In genomic region chr1:61980561-61980960, GRCh38 we compare ENCODE assay signal across 15 cellular contexts.
A peak's percentile ranks its signal among the peaks of the same experiment; 100 is the strongest.
DNase-seq lines count a peak whose midpoint lies in the region; ATAC-seq, FAIRE-seq and TF ChIP-seq lines count a peak whose summit lies in the region.
"Had no signal": no experiment of that assay in that cellular context is flagged by ENCODE, and none has a peak within 500 bp of the region (broad histone marks: within the 10 kb centered on the region; RNA-seq: fewer than 3 reads in every experiment).

No MANE protein-coding gene starts in this region.

- H3K9me1 ChIP-seq in K562 (ENCODE audit: control insufficient read depth, insufficient read depth, low read length): no peaks in the 10 kb centered on the region

- H3K4me2 ChIP-seq in K562 (ENCODE audit: insufficient read depth, low read length): no peak overlapping the region
- H3K4me2 ChIP-seq: PC-9 had no signal

- TF ChIP-seq CTCF in K562 (IDR thresholded peaks at IDR 0.05 in 2 of 3, conservative IDR thresholded peaks at IDR 0.05 in 1 of 3; ENCODE audit: insufficient read depth in 2 of 3, low read depth in 1 of 3, low read length in 3 of 3): no peak

- TF ChIP-seq POLR2A in K562 (conservative IDR thresholded peaks at IDR 0.05) (no peak), erythroblast (IDR thresholded peaks at IDR 0.05; ENCODE audit: low read length) (no peak)

- H2AFZ ChIP-seq in K562 (ENCODE audit: low read depth, low read length): no peak overlapping the region
- H2AFZ ChIP-seq: PC-9 had no signal

- H3K4me3 Mint-ChIP-seq in stimulated activated naive CD8-positive, alpha-beta T cell treated with anti-CD3 and anti-CD28 coated beads, Interleukin-15, amount 100 ng/mL, for 72 hours: no peak overlapping the region
- H3K4me3 Mint-ChIP-seq: stimulated activated naive CD8-positive, alpha-beta T cell treated with anti-CD3 and anti-CD28 coated beads, Interleukin-15, Interleukin-2, amounts not matched to agents 100 ng/mL and 50 ng/mL, for 24 hours had no signal

- 8% methylated on average over 4 of the region's 4 CpGs for WGBS in K562 (ENCODE audit: insufficient coverage, low coverage, missing lambda C conversion rate)

- H3K27me3 ChIP-seq in K562 (ENCODE audit: control insufficient read depth in 2 of 2, insufficient read depth in 2 of 2, low read length in 2 of 2): peaks cover 0 to 4% of the 10 kb centered on the region in 2 experiments; a peak in 1 of 5 replicates

- no peak overlapping the region for H3K4me3 ChIP-seq in K562
- H3K4me3 ChIP-seq: PC-9 had no signal

- H3K27ac ChIP-seq in K562 (ENCODE audit: extremely low read depth, low read depth, low read length): no peak overlapping the region
- H3K27ac ChIP-seq: PC-9 had no signal

- intact Hi-C loops in K562 (cut with micrococcal nuclease): no loop called here

- no peaks in the 10 kb centered on the region for H3K4me1 ChIP-seq in K562 (replicated peaks in 1 of 2; ENCODE audit: control insufficient read depth in 2 of 2, insufficient read depth in 2 of 2, low read length in 2 of 2)

- no peaks in the 10 kb centered on the region for H4K20me1 ChIP-seq in K562 (replicated peaks; ENCODE audit: control insufficient read depth, insufficient read depth, low read length)

- H3K79me2 ChIP-seq in K562 (ENCODE audit: control insufficient read depth, insufficient read depth, low read length): no peaks in the 10 kb centered on the region

- no peaks in the 10 kb centered on the region for H3K36me3 ChIP-seq in K562 (ENCODE audit: control insufficient read depth, insufficient read depth, low read length)

- no peaks in the 10 kb centered on the region for H3K27me3 Mint-ChIP-seq in stimulated activated naive CD8-positive, alpha-beta T cell treated with anti-CD3 and anti-CD28 coated beads, Interleukin-15, amount 100 ng/mL, for 72 hours
- H3K27me3 Mint-ChIP-seq: stimulated activated naive CD8-positive, alpha-beta T cell treated with anti-CD3 and anti-CD28 coated beads, Interleukin-15, Interleukin-2, amounts not matched to agents 100 ng/mL and 50 ng/mL, for 24 hours had no signal

- H3K4me1 Mint-ChIP-seq in stimulated activated naive CD8-positive, alpha-beta T cell treated with anti-CD3 and anti-CD28 coated beads, Interleukin-15, amount 100 ng/mL, for 72 hours: peaks cover 23% of the 10 kb centered on the region

- FAIRE-seq in K562 (lab: Jason Lieb, UNC): no peak

- POLR2A ChIA-PET in K562 (lab: Yijun Ruan, JAX): no interaction called here

- CTCF ChIA-PET in K562 (lab: Yijun Ruan, JAX; ENCODE audit: low intra/inter-chr PET ratio): no interaction called here

- BruUV-seq in K562 (replicated peaks; lab: Mats Ljungman, UMichigan): no TSS peak

- H3K9me3 ChIP-seq in K562 (replicated peaks; ENCODE audit: control insufficient read depth, insufficient read depth, low read depth, low read length): no peaks in the 10 kb centered on the region

- H3K9me3 Mint-ChIP-seq in stimulated activated naive CD8-positive, alpha-beta T cell treated with anti-CD3 and anti-CD28 coated beads, Interleukin-15, amount 100 ng/mL, for 72 hours: no peaks in the 10 kb centered on the region
- H3K9me3 Mint-ChIP-seq: stimulated activated naive CD8-positive, alpha-beta T cell treated with anti-CD3 and anti-CD28 coated beads, Interleukin-15, Interleukin-2, amounts not matched to agents 100 ng/mL and 50 ng/mL, for 24 hours had no signal

- peak; percentile 78 for ATAC-seq in stimulated activated naive CD8-positive, alpha-beta T cell treated with anti-CD3 and anti-CD28 coated beads, Interleukin-15, Interleukin-2, amounts not matched to agents 100 U/mL and 50 U/mL, for 24 hours
- no peak for ATAC-seq in stimulated activated naive CD8-positive, alpha-beta T cell treated with anti-CD3 and anti-CD28 coated beads, Interleukin-15, amount 100 ng/mL, for 72 hours
- ATAC-seq in K562 (peak; percentile 66), HG02642 (IDR thresholded peaks at IDR 0.05; ENCODE audit: poor library complexity, unreplicated experiment) (no peak), GM21515 (IDR thresholded peaks at IDR 0.05; ENCODE audit: unreplicated experiment) (no peak)
- ATAC-seq: left lobe of liver had no signal

- in situ Hi-C loops in K562 (cut with MboI): no loop called here

- TF ChIP-seq RAD21 in K562 (CRISPR knock-in tag; conservative IDR thresholded peaks at IDR 0.05 in 1 of 2, IDR thresholded peaks at IDR 0.05 in 1 of 2): no peak

- DNase-seq in stimulated activated naive CD8-positive, alpha-beta T cell treated with anti-CD3 and anti-CD28 coated beads, Interleukin-15, Interleukin-2, amounts not matched to agents 100 U/mL and 50 U/mL, for 24 hours: peak; percentile 21
- no peak for DNase-seq in stimulated activated naive CD8-positive, alpha-beta T cell treated with anti-CD3 and anti-CD28 coated beads, Interleukin-15, amount 100 ng/mL, for 72 hours
- DNase-seq in K562 (ENCODE audit: extremely low read depth in 1 of 4, low spot score in 3 of 4) (peak in 1 of 4 experiments; percentile 15), iPS-NIHi7 (ENCODE audit: extremely low spot score) (peak; percentile 35), erythroblast (lab: John Stamatoyannopoulos, UW) (no peak), NCI-H1694 treated with DMSO at 0.1 percent for 48 hours (lab: John Stamatoyannopoulos, UW) (no peak)
- DNase-seq: activated naive CD4-positive, alpha-beta T cell treated with anti-CD3 and anti-CD28 coated beads, Interleukin-2, amount 50 U/mL, for 16 hours; GF-D8; occipital lobe; PC-9; T1000 had no signal

- no peak overlapping the region for H3K9ac ChIP-seq in K562 (ENCODE audit: insufficient read depth in 1 of 2, low read depth in 2 of 2, low read length in 2 of 2)

- no peak for TF ChIP-seq EP300 in K562 (IDR thresholded peaks at IDR 0.05; ENCODE audit: low read length)

- no peak overlapping the region for H3K27ac Mint-ChIP-seq in stimulated activated naive CD8-positive, alpha-beta T cell treated with anti-CD3 and anti-CD28 coated beads, Interleukin-15, amount 100 ng/mL, for 72 hours
- H3K27ac Mint-ChIP-seq: stimulated activated naive CD8-positive, alpha-beta T cell treated with anti-CD3 and anti-CD28 coated beads, Interleukin-15, Interleukin-2, amounts not matched to agents 100 ng/mL and 50 ng/mL, for 24 hours had no signal

TF ChIP-seq in K562, 482 proteins besides CTCF, POLR2A, EP300 and RAD21 (continues in another document):
- TF ChIP-seq MAFK (IDR thresholded peaks at IDR 0.05; ENCODE audit: low read length) (peak; percentile 84), TCFL5 (CRISPR knock-in tag; conservative IDR thresholded peaks at IDR 0.05) (no peak), HIVEP1 (CRISPR knock-in tag; IDR thresholded peaks at IDR 0.05) (no peak), PKNOX1 (IDR thresholded peaks at IDR 0.05) (no peak), TBP (optimal IDR thresholded peaks at IDR 0.05; ENCODE audit: low read depth, low read length) (no peak), CHAMP1 (IDR thresholded peaks at IDR 0.05) (no peak), HMG20B (CRISPR knock-in tag; IDR thresholded peaks at IDR 0.05) (no peak), ZNF316 (IDR thresholded peaks at IDR 0.05) (peak; percentile 96), FOXK2 (conservative IDR thresholded peaks at IDR 0.05 in 1 of 2, IDR thresholded peaks at IDR 0.05 in 1 of 2; ENCODE audit: low read depth in 2 of 2) (no peak), MAFF (IDR thresholded peaks at IDR 0.05; ENCODE audit: low read length) (peak; percentile 88), GMEB1 (CRISPR knock-in tag; IDR thresholded peaks at IDR 0.05) (no peak), FOXJ3 (CRISPR knock-in tag; IDR thresholded peaks at IDR 0.05) (no peak), TAF7 (tag; IDR thresholded peaks at IDR 0.05) (no peak)

Comparison
In these comparisons a context has a peak if more than half of its experiments do, and no peak if none do; other contexts are left out.
1. ATAC-seq: peak in stimulated activated naive CD8-positive, alpha-beta T cell treated with anti-CD3 and anti-CD28 coated beads, Interleukin-15, Interleukin-2, amounts not matched to agents 100 U/mL and 50 U/mL, for 24 hours (single experiment) and K562 (single experiment); none in stimulated activated naive CD8-positive, alpha-beta T cell treated with anti-CD3 and anti-CD28 coated beads, Interleukin-15, amount 100 ng/mL, for 72 hours (single experiment), HG02642 (single experiment) and GM21515 (single experiment).
2. DNase-seq: peak in stimulated activated naive CD8-positive, alpha-beta T cell treated with anti-CD3 and anti-CD28 coated beads, Interleukin-15, Interleukin-2, amounts not matched to agents 100 U/mL and 50 U/mL, for 24 hours (single experiment) and iPS-NIHi7 (single experiment); none in stimulated activated naive CD8-positive, alpha-beta T cell treated with anti-CD3 and anti-CD28 coated beads, Interleukin-15, amount 100 ng/mL, for 72 hours (0 of 2), erythroblast (0 of 2) and NCI-H1694 treated with DMSO at 0.1 percent for 48 hours (single experiment).